9 cellular contexts compared by ENCODE assay signal in the genomic region with DNA sequence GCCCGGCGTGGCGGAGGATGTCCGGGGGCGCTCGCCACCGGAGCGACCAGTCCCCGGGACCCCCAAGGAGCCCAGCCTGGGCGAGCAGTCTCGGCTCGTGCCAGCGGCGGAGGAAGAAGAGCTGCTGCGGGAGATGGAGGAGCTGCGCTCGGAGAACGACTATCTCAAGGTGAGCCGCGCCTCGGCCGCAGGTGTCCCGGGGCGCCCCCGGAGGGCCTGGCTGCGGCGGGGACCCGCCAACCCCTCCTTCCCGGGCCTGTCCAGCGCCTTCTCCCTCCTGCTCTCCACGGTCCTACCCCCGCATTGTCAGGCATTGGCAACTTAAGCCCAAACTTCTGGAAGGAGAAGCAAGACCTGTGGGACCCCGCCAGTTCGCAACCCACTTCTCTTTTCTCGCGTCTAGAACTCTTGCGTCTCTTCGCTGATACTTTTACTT. TPM values are rescaled to one million over a fixed set of nuclear protein-coding genes. Genes with fewer than 3 reads are reported as not detected.
DNase-seq lines count a peak whose midpoint lies in the region; ATAC-seq, FAIRE-seq and TF ChIP-seq lines count a peak whose summit lies in the region.
"Had no signal": no experiment of that assay in that cellular context is flagged by ENCODE, and none has a peak within 500 bp of the region (broad histone marks: within the 10 kb centered on the region; RNA-seq: fewer than 3 reads in every experiment).

No MANE protein-coding gene starts in this region.

- H3K4me1 Mint-ChIP-seq in activated CD8-positive, alpha-beta T cell treated with anti-CD3 and anti-CD28 coated beads, Interleukin-2, amount 10 ng/mL, durations not matched to agents 7 days and 5 days (ENCODE audit: low read depth), result peaks cover 18% of the 10 kb centered on the region

- peak overlapping the region; percentile 72 for H3K4me3 Mint-ChIP-seq in activated CD8-positive, alpha-beta T cell treated with anti-CD3 and anti-CD28 coated beads, Interleukin-2, amount 10 ng/mL, durations not matched to agents 7 days and 5 days

- intact Hi-C loops in left cardiac atrium (cut with DNase I), result no loop called here
- intact Hi-C loops in posterior vena cava (cut with DNase I), result loop anchor here (10.0 kb wide), 2 partner anchors 88 to 278 kb away; no protein-coding TSS in a partner anchor

- FAIRE-seq in small intestine (lab: Jason Lieb, UNC), result no peak
- FAIRE-seq: GM18507 had no signal

- H3K27ac ChIP-seq in cardiac muscle cell (no peak overlapping the region), small intestine (ENCODE audit: low read depth in 1 of 2, low read length in 1 of 2) (peak overlapping the region in 1 of 2 donors; percentile 30)

- H3K4me3 ChIP-seq in cardiac muscle cell (peak overlapping the region; percentile 58), small intestine (ENCODE audit: low read depth in 1 of 2, low read length in 2 of 2) (peak overlapping the region; percentile 65 to 78)

- 0 to 2% (median 1%) methylated on average over 29 to 38 of the region's 38 CpGs for WGBS in small intestine, 3 donors

- H3K4me1 ChIP-seq in cardiac muscle cell (ENCODE audit: low read depth), result no peaks in the 10 kb centered on the region
- H3K4me1 ChIP-seq in small intestine (ENCODE audit: control insufficient read depth in 2 of 2, insufficient read depth in 1 of 2, low read depth in 1 of 2, low read length in 1 of 2), result peaks cover 0 to 4% of the 10 kb centered on the region in 2 donors

- CTCF ChIA-PET in activated CD8-positive, alpha-beta T cell treated with anti-CD3 and anti-CD28 coated beads, Interleukin-2, amount 10 ng/mL, durations not matched to agents 7 days and 5 days (lab: Charles Lee), result interaction anchor here (1.0 kb wide), 1 partner anchor 10 kb away, joined by 3 read pairs; no protein-coding TSS in a partner anchor

- H3K36me3 ChIP-seq in cardiac muscle cell, result no peaks in the 10 kb centered on the region
- H3K36me3 ChIP-seq in small intestine (ENCODE audit: control insufficient read depth in 2 of 2, insufficient read depth in 2 of 2, low read length in 2 of 2), result no peaks in the 10 kb centered on the region

- ATAC-seq in left cardiac atrium (no peak), GM18858 (IDR thresholded peaks at IDR 0.05; ENCODE audit: unreplicated experiment) (no peak)
- ATAC-seq in activated CD8-positive, alpha-beta T cell treated with anti-CD3 and anti-CD28 coated beads, Interleukin-2, amount 10 ng/mL, durations not matched to agents 7 days and 5 days, result no peak

- no peaks in the 10 kb centered on the region for H3K9me3 Mint-ChIP-seq in activated CD8-positive, alpha-beta T cell treated with anti-CD3 and anti-CD28 coated beads, Interleukin-2, amount 10 ng/mL, durations not matched to agents 7 days and 5 days (ENCODE audit: insufficient read depth)

- H3K27ac Mint-ChIP-seq in activated CD8-positive, alpha-beta T cell treated with anti-CD3 and anti-CD28 coated beads, Interleukin-2, amount 10 ng/mL, durations not matched to agents 7 days and 5 days, result peak overlapping the region; percentile 82

- H3K27me3 ChIP-seq in cardiac muscle cell, result peaks cover 23% of the 10 kb centered on the region
- H3K27me3 ChIP-seq in small intestine (ENCODE audit: control insufficient read depth in 2 of 2, insufficient read depth in 2 of 2, low read length in 2 of 2), result no peaks in the 10 kb centered on the region

- DNase-seq in cardiac muscle cell (ENCODE audit: low read depth in 1 of 2, low spot score in 1 of 2) (peak in 1 of 2 donors; percentile 6), left cardiac atrium (no peak), germinal center (ENCODE audit: low spot score) (peak; percentile 42), small intestine (no peak), posterior vena cava (ENCODE audit: low spot score) (no peak), NCI-H446 treated with DMSO at 0.1 percent for 48 hours (lab: John Stamatoyannopoulos, UW) (no peak)
- DNase-seq in activated CD8-positive, alpha-beta T cell treated with anti-CD3 and anti-CD28 coated beads, Interleukin-2, amount 10 ng/mL, durations not matched to agents 7 days and 5 days, result peak; percentile 25

- peaks cover 2% of the 10 kb centered on the region for H3K36me3 Mint-ChIP-seq in activated CD8-positive, alpha-beta T cell treated with anti-CD3 and anti-CD28 coated beads, Interleukin-2, amount 10 ng/mL, durations not matched to agents 7 days and 5 days (ENCODE audit: low read depth)

- no peaks in the 10 kb centered on the region for H3K9me3 ChIP-seq in cardiac muscle cell (ENCODE audit: low read depth)
- H3K9me3 ChIP-seq in small intestine (ENCODE audit: control insufficient read depth, low read depth), result no peaks in the 10 kb centered on the region

- H3K27me3 Mint-ChIP-seq in activated CD8-positive, alpha-beta T cell treated with anti-CD3 and anti-CD28 coated beads, Interleukin-2, amount 10 ng/mL, durations not matched to agents 7 days and 5 days (ENCODE audit: low read depth), result peaks cover 55% of the 10 kb centered on the region

- TF ChIP-seq CTCF in cardiac muscle cell (IDR thresholded peaks at IDR 0.05; ENCODE audit: low read depth, low read length), result no peak

- POLR2A ChIA-PET in activated CD8-positive, alpha-beta T cell treated with anti-CD3 and anti-CD28 coated beads, Interleukin-2, amount 10 ng/mL, durations not matched to agents 7 days and 5 days (lab: Charles Lee), result no interaction called here

RNA-seq across cellular contexts. Expression of gene MTCL1, which starts 1.2 kb away (rescaled TPM):
- 4.7 and 9.6 TPM in 2 replicates for total RNA-seq in cardiac muscle cell
- polyA plus RNA-seq in cardiac muscle cell, result 1.8 and 3.5 TPM in 2 replicates
- total RNA-seq in left cardiac atrium, result 1 to 10 TPM; 4.3 to 4.7 TPM
- 1 to 10 TPM; 1.6 to 1.7 TPM for total RNA-seq in activated CD8-positive, alpha-beta T cell treated with anti-CD3 and anti-CD28 coated beads, Interleukin-2, amount 10 ng/mL, durations not matched to agents 7 days and 5 days
- polyA plus RNA-seq in small intestine, result 1 to 10 TPM; 2.5 to 7.6 (median 4.3) TPM
- 10 to 100 TPM in 1 of 2 donors, 1 to 10 TPM in 1; 7.4 to 17.2 TPM for total RNA-seq in posterior vena cava

Comparison
In these comparisons a context has a peak if more than half of its experiments do, and no peak if none do; other contexts are left out.
1. DNase-seq: peak in activated CD8-positive, alpha-beta T cell treated with anti-CD3 and anti-CD28 coated beads, Interleukin-2, amount 10 ng/mL, durations not matched to agents 7 days and 5 days (single experiment) and germinal center (single experiment); none in left cardiac atrium (single experiment), small intestine (single experiment), posterior vena cava (single experiment) and NCI-H446 treated with DMSO at 0.1 percent for 48 hours (single experiment).
2. intact Hi-C loops: an anchor here in posterior vena cava (10.0 kb wide); none called in left cardiac atrium.